8 cellular contexts compared by ENCODE assay signal in the genomic region with DNA sequence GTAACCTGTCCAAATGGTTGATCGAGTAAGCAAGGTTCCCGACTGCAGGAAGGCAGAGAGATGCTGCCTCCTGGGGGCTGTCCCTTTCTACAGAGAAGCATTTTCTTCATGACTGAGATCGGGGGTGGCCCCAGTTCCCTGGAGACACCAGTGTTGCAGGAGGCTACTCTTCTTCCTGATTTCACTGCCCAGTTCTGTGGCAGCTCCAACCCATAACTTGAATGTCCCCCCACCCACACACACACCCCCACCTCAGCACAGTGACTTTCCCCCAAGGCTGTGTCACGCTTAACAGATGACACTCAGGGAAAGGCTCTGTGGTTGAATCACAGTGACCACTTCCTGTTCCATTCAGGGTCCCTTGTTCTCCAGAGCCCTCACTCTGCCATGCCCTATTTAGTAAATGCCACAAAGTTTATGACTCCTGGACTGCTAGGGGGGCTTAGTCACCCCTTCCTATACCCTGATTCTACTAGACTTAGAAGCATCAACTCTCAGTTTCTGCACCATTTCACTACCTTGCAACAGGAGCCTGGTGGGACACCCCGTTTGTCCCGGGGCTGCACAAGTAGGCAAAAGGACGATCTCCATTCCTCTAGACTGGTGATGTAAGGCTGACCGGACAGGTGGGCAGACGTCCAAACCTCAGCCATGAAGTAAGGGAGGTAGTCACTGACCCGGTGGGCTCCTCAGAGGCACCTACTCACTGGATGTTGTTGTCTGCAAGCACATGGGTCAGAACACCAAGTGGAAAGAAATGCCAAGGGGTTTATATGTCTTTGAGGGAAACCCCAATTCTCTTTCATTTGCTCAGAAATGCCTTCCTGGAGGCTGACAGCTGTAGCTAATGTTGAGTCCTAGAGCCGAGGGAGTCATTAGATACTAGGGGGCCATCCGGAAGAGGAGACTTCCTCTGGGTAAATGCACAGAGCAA. TPM values are rescaled to one million over a fixed set of nuclear protein-coding genes. Genes with fewer than 3 reads are reported as not detected.
DNase-seq lines count a peak whose midpoint lies in the region; ATAC-seq and TF ChIP-seq lines count a peak whose summit lies in the region.

No MANE protein-coding gene starts in this region.

- H3K36me3 Mint-ChIP-seq in WTC11 (no peaks in the 10 kb centered on the region), osteocyte (ENCODE audit: unreplicated experiment) (no peaks in the 10 kb centered on the region)
- no peaks in the 10 kb centered on the region for H3K36me3 Mint-ChIP-seq in dendritic cell treated with granulocyte-macrophage colony-stimulating factor and Interleukin-4, amounts not matched to agents 40 ng/mL and 50 ng/mL, for 4 days (ENCODE audit: low read depth)

- ATAC-seq in GM21526 (IDR thresholded peaks at IDR 0.05; ENCODE audit: low FRiP score, unreplicated experiment), result peak; percentile 74
- peak; percentile 68 for ATAC-seq in WTC11

- H3K27ac Mint-ChIP-seq in WTC11 (no peak overlapping the region), osteocyte (ENCODE audit: unreplicated experiment) (no peak overlapping the region)
- H3K27ac Mint-ChIP-seq in dendritic cell treated with granulocyte-macrophage colony-stimulating factor and Interleukin-4, amounts not matched to agents 40 ng/mL and 50 ng/mL, for 4 days, result peak overlapping the region; percentile 57

- CTCF ChIA-PET in WTC11 (lab: Charles Lee), result interaction anchor here (2.3 to 2.7 kb wide), 2 partner anchors 11 to 182 kb away, joined by 8 to 9 read pairs; no protein-coding TSS in a partner anchor

- H3K4me3 Mint-ChIP-seq in WTC11 (no peak overlapping the region), osteocyte (ENCODE audit: unreplicated experiment) (no peak overlapping the region)
- no peak overlapping the region for H3K4me3 Mint-ChIP-seq in dendritic cell treated with granulocyte-macrophage colony-stimulating factor and Interleukin-4, amounts not matched to agents 40 ng/mL and 50 ng/mL, for 4 days

- H3K9me3 Mint-ChIP-seq in WTC11 (no peaks in the 10 kb centered on the region), osteocyte (ENCODE audit: unreplicated experiment) (no peaks in the 10 kb centered on the region)
- H3K9me3 Mint-ChIP-seq in dendritic cell treated with granulocyte-macrophage colony-stimulating factor and Interleukin-4, amounts not matched to agents 40 ng/mL and 50 ng/mL, for 4 days, result no peaks in the 10 kb centered on the region

- POLR2A ChIA-PET in WTC11 (lab: Charles Lee), result no interaction called here

- DNase-seq in EH (ENCODE audit: low read depth) (peak; percentile 86), HT-29 (ENCODE audit: low spot score) (peak; percentile 38), WTC11 (ENCODE audit: low spot score) (peak; percentile 30), osteocyte (ENCODE audit: extremely low spot score, unreplicated experiment) (no peak), putamen (ENCODE audit: low spot score) (no peak), NCI-H2171 treated with DMSO at 0.1 percent for 48 hours (lab: John Stamatoyannopoulos, UW) (no peak)

- intact Hi-C loops in dendritic cell treated with granulocyte-macrophage colony-stimulating factor and Interleukin-4, amounts not matched to agents 40 ng/mL and 50 ng/mL, for 4 days (cut with micrococcal nuclease), result loop anchor here (5.0 to 10.0 kb wide), 2 partner anchors 34 to 111 kb away; no protein-coding TSS in a partner anchor

- TF ChIP-seq CTCF in WTC11 (IDR thresholded peaks at IDR 0.05) (no peak), osteocyte (IDR thresholded peaks at IDR 0.05) (peak; percentile 43)

- H3K27me3 Mint-ChIP-seq in WTC11 (ENCODE audit: low read depth), result no peaks in the 10 kb centered on the region
- H3K27me3 Mint-ChIP-seq in dendritic cell treated with granulocyte-macrophage colony-stimulating factor and Interleukin-4, amounts not matched to agents 40 ng/mL and 50 ng/mL, for 4 days, result peaks cover 29% of the 10 kb centered on the region
- no peaks in the 10 kb centered on the region for H3K27me3 Mint-ChIP-seq in osteocyte (ENCODE audit: unreplicated experiment)

- H3K4me1 Mint-ChIP-seq in WTC11 (peaks cover 26% of the 10 kb centered on the region), osteocyte (ENCODE audit: unreplicated experiment) (peaks cover 10% of the 10 kb centered on the region)
- peaks cover 45% of the 10 kb centered on the region for H3K4me1 Mint-ChIP-seq in dendritic cell treated with granulocyte-macrophage colony-stimulating factor and Interleukin-4, amounts not matched to agents 40 ng/mL and 50 ng/mL, for 4 days (ENCODE audit: low read depth)

TF ChIP-seq in WTC11, 78 proteins besides CTCF, POLR2A, EP300 and RAD21:
- no peak for TF ChIP-seq ELF4 (CRISPR knock-in tag; IDR thresholded peaks at IDR 0.05; ENCODE audit: low read depth)
- no peak for TF ChIP-seq FOXJ3 (CRISPR knock-in tag; IDR thresholded peaks at IDR 0.05; ENCODE audit: borderline replicate concordance)
- no peak for TF ChIP-seq JUN (CRISPR knock-in tag; IDR thresholded peaks at IDR 0.05)
- TF ChIP-seq FOXP1 (CRISPR knock-in tag; IDR thresholded peaks at IDR 0.05; ENCODE audit: borderline replicate concordance), result no peak
- no peak for TF ChIP-seq SOX15 (CRISPR knock-in tag; IDR thresholded peaks at IDR 0.05)
- no peak for TF ChIP-seq ZNF671 (CRISPR knock-in tag; IDR thresholded peaks at IDR 0.05)
- no peak for TF ChIP-seq CBFB (CRISPR knock-in tag; IDR thresholded peaks at IDR 0.05; ENCODE audit: low read depth)
- TF ChIP-seq ZNF396 (CRISPR knock-in tag; IDR thresholded peaks at IDR 0.05; ENCODE audit: borderline replicate concordance), result no peak
- no peak for TF ChIP-seq ZNF317 (CRISPR knock-in tag; IDR thresholded peaks at IDR 0.05; ENCODE audit: borderline replicate concordance, low read depth)
- TF ChIP-seq MXD4 (CRISPR knock-in tag; IDR thresholded peaks at IDR 0.05; ENCODE audit: borderline replicate concordance), result no peak
- no peak for TF ChIP-seq ATF6 (CRISPR knock-in tag; IDR thresholded peaks at IDR 0.05)
- no peak for TF ChIP-seq JAZF1 (CRISPR knock-in tag; IDR thresholded peaks at IDR 0.05)
- TF ChIP-seq RORB (CRISPR knock-in tag; IDR thresholded peaks at IDR 0.05), result no peak
- TF ChIP-seq ZSCAN18 (CRISPR knock-in tag; IDR thresholded peaks at IDR 0.05), result no peak
- TF ChIP-seq NR2C2 (CRISPR knock-in tag; IDR thresholded peaks at IDR 0.05), result no peak
- no peak for TF ChIP-seq SP1 (CRISPR knock-in tag; conservative IDR thresholded peaks at IDR 0.05)
- TF ChIP-seq, protein P1, sequence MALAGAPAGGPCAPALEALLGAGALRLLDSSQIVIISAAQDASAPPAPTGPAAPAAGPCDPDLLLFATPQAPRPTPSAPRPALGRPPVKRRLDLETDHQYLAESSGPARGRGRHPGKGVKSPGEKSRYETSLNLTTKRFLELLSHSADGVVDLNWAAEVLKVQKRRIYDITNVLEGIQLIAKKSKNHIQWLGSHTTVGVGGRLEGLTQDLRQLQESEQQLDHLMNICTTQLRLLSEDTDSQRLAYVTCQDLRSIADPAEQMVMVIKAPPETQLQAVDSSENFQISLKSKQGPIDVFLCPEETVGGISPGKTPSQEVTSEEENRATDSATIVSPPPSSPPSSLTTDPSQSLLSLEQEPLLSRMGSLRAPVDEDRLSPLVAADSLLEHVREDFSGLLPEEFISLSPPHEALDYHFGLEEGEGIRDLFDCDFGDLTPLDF (CRISPR knock-in tag; IDR thresholded peaks at IDR 0.05), result no peak
- no peak for TF ChIP-seq ZNF263 (CRISPR knock-in tag; IDR thresholded peaks at IDR 0.05; ENCODE audit: low read depth)
TF ChIP-seq in WTC11: peak in this region for 0.

RNA-seq across cellular contexts. Expression of gene SMC3, which starts 31.3 kb away (rescaled TPM):
- 13.0 and 13.8 TPM in 2 replicates for total RNA-seq in HT-29 (2014; rRNA removed; shearing (Covaris generic))
- total RNA-seq in WTC11 (2021) (63.5 to 71.0 TPM (median 65.4 TPM) in 3 replicates), osteocyte (39.8 and 42.8 TPM in 2 replicates)

RNA-seq across cellular contexts. Expression of gene DUSP5, which starts 38.5 kb away (rescaled TPM):
- total RNA-seq in HT-29 (2014; rRNA removed; shearing (Covaris generic)), result 27.8 and 31.4 TPM in 2 replicates
- total RNA-seq in WTC11 (2021) (31.4 to 55.1 TPM (median 33.1 TPM) in 3 replicates), osteocyte (11.0 and 16.1 TPM in 2 replicates)

Comparison
In these comparisons a context has a peak if more than half of its experiments do, and no peak if none do; other contexts are left out.
1. DNase-seq: peak in EH (single experiment), HT-29 (single experiment) and WTC11 (single experiment); none in osteocyte (single experiment), putamen (single experiment) and NCI-H2171 treated with DMSO at 0.1 percent for 48 hours (single experiment).